ENCODE assay signal across 26 cellular contexts in the genomic region with DNA sequence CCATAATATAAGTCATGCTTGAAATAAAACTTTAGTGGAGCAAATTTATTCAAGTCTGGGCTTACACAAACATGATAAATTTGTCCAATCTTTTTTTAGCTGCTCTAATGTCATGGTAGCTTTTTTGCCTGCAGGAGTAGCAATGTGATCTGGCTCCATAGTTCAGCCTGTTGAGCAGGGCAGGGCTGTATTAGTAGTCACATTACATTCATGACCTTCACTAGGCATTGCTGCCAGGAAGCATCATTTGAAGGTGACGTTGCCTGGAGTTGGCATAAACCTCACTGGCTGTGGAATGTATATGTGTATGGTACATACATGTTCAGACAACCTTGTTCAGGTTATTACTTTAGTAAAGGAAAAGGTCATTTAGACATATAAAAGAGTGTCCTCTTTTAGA.
"Had no signal": no experiment of that assay in that cellular context is flagged by ENCODE, and none has a peak within 500 bp of the region (broad histone marks: within the 10 kb centered on the region; RNA-seq: fewer than 3 reads in every experiment).

No MANE protein-coding gene starts in this region.

- H3K9ac ChIP-seq: parathyroid adenoma had no signal

- H3K27ac ChIP-seq: dorsolateral prefrontal cortex, gastroesophageal sphincter, left ventricle myocardium inferior, parathyroid adenoma, prostate gland, skin epidermis, stomach, thoracic aorta, transverse colon had no signal

- H3K9me3 ChIP-seq: gastroesophageal sphincter, left ventricle myocardium inferior, prostate gland, stomach, thoracic aorta, transverse colon had no signal

- FAIRE-seq: keratinocyte had no signal

- H3K4me3 ChIP-seq: dorsolateral prefrontal cortex, gastroesophageal sphincter, left ventricle myocardium inferior, lung, prostate gland, skin epidermis, stomach, thoracic aorta, transverse colon had no signal

- H3K4me1 ChIP-seq: gastroesophageal sphincter, left ventricle myocardium inferior, parathyroid adenoma, prostate gland, stomach, transverse colon had no signal

- H3K79me2 ChIP-seq: parathyroid adenoma had no signal

- H2AFZ ChIP-seq: parathyroid adenoma had no signal

- H3K27me3 ChIP-seq: dorsolateral prefrontal cortex, gastroesophageal sphincter, stomach, transverse colon had no signal

- DNase-seq: cortex of kidney; dorsolateral prefrontal cortex; effector CD8-positive, alpha-beta T cell; glutamatergic neuron; immature natural killer cell; left ventricle myocardium inferior; mesenchymal stem cell; midbrain; naive thymus-derived CD4-positive, alpha-beta T cell; nephron progenitor cell; retina; stimulated activated CD4-positive, alpha-beta T cell treated with anti-CD3 and anti-CD28 coated beads, Interleukin-2, amount 100 ng/mL, for 24 hours; stimulated activated CD4-positive, alpha-beta T cell treated with anti-CD3 and anti-CD28 coated beads, Interleukin-4, amount 100 ng/mL, for 4 hours; stimulated activated naive CD4-positive, alpha-beta T cell; stomach; substantia nigra; transverse colon had no signal

- ATAC-seq: esophagus mucosa; gastroesophageal sphincter; naive thymus-derived CD4-positive, alpha-beta T cell; sciatic nerve had no signal

- H3K36me3 ChIP-seq: gastroesophageal sphincter, left ventricle myocardium inferior, prostate gland, stomach, thoracic aorta, transverse colon had no signal
